In the genomic region with DNA sequence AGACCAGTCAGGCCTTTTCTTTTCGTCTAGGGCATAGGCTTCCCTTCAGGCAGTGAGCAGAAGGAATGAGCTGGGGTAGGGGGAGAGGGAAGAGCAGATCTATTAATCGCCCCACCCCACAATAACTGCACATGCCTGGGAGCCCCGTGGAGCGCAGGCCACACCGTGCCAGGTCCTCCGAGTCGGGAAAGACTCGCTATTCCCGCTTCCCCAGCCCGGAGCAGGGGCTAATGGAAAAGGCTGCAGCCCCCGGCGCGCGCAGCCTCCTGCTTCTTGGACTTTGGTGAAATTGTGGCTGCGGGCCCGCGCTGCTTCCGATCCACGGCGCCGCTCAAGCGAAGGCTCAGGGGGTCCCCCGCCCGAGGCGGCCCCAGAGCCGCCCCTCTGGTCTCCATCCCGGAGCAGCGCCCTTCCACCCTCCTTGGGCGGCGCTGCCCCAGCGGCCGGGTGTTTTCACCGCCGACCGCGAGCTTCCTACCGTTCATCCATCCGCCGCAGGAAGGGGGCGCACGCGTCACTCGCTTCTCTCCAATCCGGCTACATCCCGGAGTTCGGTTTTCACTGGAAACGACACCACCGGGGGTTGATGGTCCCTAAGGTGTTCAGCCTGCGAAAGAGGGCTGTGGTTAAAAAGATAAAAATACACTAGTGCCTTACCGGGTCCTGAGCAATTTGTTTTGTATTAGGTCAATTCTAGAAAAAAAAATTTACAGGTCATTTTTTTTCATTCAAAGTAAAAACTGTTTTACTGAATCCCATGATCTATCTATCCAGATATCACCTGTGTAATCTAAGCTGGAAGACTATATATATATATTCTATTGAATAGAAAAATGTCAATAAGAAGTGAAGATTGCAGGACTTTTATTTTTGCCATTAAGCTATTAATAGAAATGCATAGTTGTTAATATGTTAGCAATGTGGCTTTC, we compare ENCODE assay signal across 9 cellular contexts. TPM values are rescaled to one million over a fixed set of nuclear protein-coding genes. Genes with fewer than 3 reads are reported as not detected.
A peak's percentile ranks its signal among the peaks of the same experiment; 100 is the strongest.
DNase-seq lines count a peak whose midpoint lies in the region; ATAC-seq, FAIRE-seq and TF ChIP-seq lines count a peak whose summit lies in the region.
"Had no signal": no experiment of that assay in that cellular context is flagged by ENCODE, and none has a peak within 500 bp of the region (broad histone marks: within the 10 kb centered on the region; RNA-seq: fewer than 3 reads in every experiment).

No MANE protein-coding gene starts in this region.

- TF ChIP-seq CTCF in fibroblast of mammary gland (conservative IDR thresholded peaks at IDR 0.05; ENCODE audit: control insufficient read depth, insufficient read depth, low read depth, low read length) (peak; percentile 81), thyroid gland (IDR thresholded peaks at IDR 0.05) (peak; percentile 41 to 90 (median 72))

- no peak for TF ChIP-seq POLR2A in thyroid gland (IDR thresholded peaks at IDR 0.05)

- H3K4me3 ChIP-seq in fibroblast of mammary gland (ENCODE audit: control insufficient read depth, low read depth, low read length) (peak overlapping the region; percentile 36), muscle layer of duodenum (ENCODE audit: low read depth in 1 of 2, low read length in 2 of 2) (peak overlapping the region; percentile 8 to 52), thyroid gland (replicated peaks in 1 of 3) (no peak overlapping the region)

- H3K4me1 ChIP-seq in muscle layer of duodenum (ENCODE audit: control insufficient read depth in 1 of 2, insufficient read depth in 2 of 2, low read length in 2 of 2) (peaks cover 0 to 10% of the 10 kb centered on the region in 2 donors), thyroid gland (peaks cover 3 to 6% of the 10 kb centered on the region in 2 donors)

- WGBS in thyroid gland, 2 donors, result 4 to 6% methylated on average over 17 to 25 of the region's 50 CpGs

- H3K9me3 ChIP-seq in muscle layer of duodenum (ENCODE audit: control insufficient read depth in 1 of 2, low read length in 2 of 2), result no peaks in the 10 kb centered on the region
- H3K9me3 ChIP-seq in thyroid gland, result no peaks in the 10 kb centered on the region

- H3K36me3 ChIP-seq in muscle layer of duodenum (ENCODE audit: control insufficient read depth in 1 of 2, insufficient read depth in 2 of 2, low read length in 2 of 2), result no peaks in the 10 kb centered on the region
- no peaks in the 10 kb centered on the region for H3K36me3 ChIP-seq in thyroid gland

- ATAC-seq in HG03097 (IDR thresholded peaks at IDR 0.05; ENCODE audit: low FRiP score, unreplicated experiment), result peak; percentile 41
- no peak for ATAC-seq in HG03159 (IDR thresholded peaks at IDR 0.05; ENCODE audit: unreplicated experiment)
- ATAC-seq: activated naive CD4-positive, alpha-beta T cell treated with anti-CD3 and anti-CD28 coated beads, Interleukin-2, amount 50 U/mL, for 72 hours had no signal

- H3K27ac ChIP-seq in muscle layer of duodenum (ENCODE audit: low read length) (no peak overlapping the region), thyroid gland (no peak overlapping the region)

- intact Hi-C loops in thyroid gland (cut with DNase I), result no loop called here

- H3K27me3 ChIP-seq in muscle layer of duodenum (ENCODE audit: low read depth, low read length) (peaks cover 5% of the 10 kb centered on the region), thyroid gland (no peaks in the 10 kb centered on the region)

- DNase-seq in NCI-H69 (lab: John Stamatoyannopoulos, UW), result peak; percentile 73
- peak; percentile 54 for DNase-seq in activated T-cell treated with anti-CD3 and anti-CD28 coated beads for 48 hours (ENCODE audit: low read depth)
- DNase-seq in fibroblast of mammary gland (ENCODE audit: low read depth), result peak; percentile 68
- DNase-seq in thyroid gland, result peak; percentile 80 to 86

- peak; percentile 73 for FAIRE-seq in G401.6 (lab: Jason Lieb, UNC)

RNA-seq across cellular contexts. Expression of a gene that starts 4.4 kb away (rescaled TPM):
- 10 to 100 TPM; 14.8 to 24.8 (median 21.5) TPM for total RNA-seq in thyroid gland

Comparison
In these comparisons a context has a peak if more than half of its experiments do, and no peak if none do; other contexts are left out.
1. H3K4me3 ChIP-seq: peak in fibroblast of mammary gland (single experiment) and muscle layer of duodenum (2 of 2); none in thyroid gland (0 of 3).
2. Peak in every context shown above with its lines, with median percentiles within 50 percentile points of each other: DNase-seq.